Comparison of ENCODE assay signal across 13 cellular contexts in genomic region chr2:196290149-196290548, GRCh38.
"Had no signal": no experiment of that assay in that cellular context is flagged by ENCODE, and none has a peak within 500 bp of the region (broad histone marks: within the 10 kb centered on the region; RNA-seq: fewer than 3 reads in every experiment).

No MANE protein-coding gene starts in this region.

- H3K9me3 Mint-ChIP-seq: activated CD4-positive, alpha-beta T cell treated with anti-CD3 and anti-CD28 coated beads, Interleukin-2, amount 10 ng/mL, durations not matched to agents 24 days and 14 days; activated naive CD4-positive, alpha-beta T cell treated with anti-CD3 and anti-CD28 coated beads for 36 hours; stimulated activated naive CD8-positive, alpha-beta T cell treated with anti-CD3 and anti-CD28 coated beads, Interleukin-15, Interleukin-2, amounts not matched to agents 100 ng/mL and 50 ng/mL, for 24 hours had no signal

- ATAC-seq: gastroesophageal sphincter, psoas muscle, sciatic nerve had no signal

- H3K27ac ChIP-seq: adrenal gland, coronary artery, gastroesophageal sphincter, psoas muscle, testis had no signal

- H3K27me3 Mint-ChIP-seq: activated CD4-positive, alpha-beta T cell treated with anti-CD3 and anti-CD28 coated beads, Interleukin-2, amount 10 ng/mL, durations not matched to agents 24 days and 14 days; stimulated activated naive CD8-positive, alpha-beta T cell treated with anti-CD3 and anti-CD28 coated beads, Interleukin-15, Interleukin-2, amounts not matched to agents 100 ng/mL and 50 ng/mL, for 24 hours had no signal

- H3K27ac Mint-ChIP-seq: activated CD4-positive, alpha-beta T cell treated with anti-CD3 and anti-CD28 coated beads, Interleukin-2, amount 10 ng/mL, durations not matched to agents 24 days and 14 days; activated naive CD4-positive, alpha-beta T cell treated with anti-CD3 and anti-CD28 coated beads for 36 hours; stimulated activated naive CD8-positive, alpha-beta T cell treated with anti-CD3 and anti-CD28 coated beads, Interleukin-15, Interleukin-2, amounts not matched to agents 100 ng/mL and 50 ng/mL, for 24 hours had no signal

- DNase-seq: activated CD4-positive, alpha-beta T cell treated with anti-CD3 and anti-CD28 coated beads, Interleukin-2, amount 10 ng/mL, durations not matched to agents 24 days and 14 days; activated naive CD4-positive, alpha-beta T cell treated with anti-CD3 and anti-CD28 coated beads for 36 hours; adrenal gland; central memory CD4-positive, alpha-beta T cell; effector CD4-positive, alpha-beta T cell; psoas muscle; stimulated activated CD4-positive, alpha-beta T cell treated with anti-CD3 and anti-CD28 coated beads, Interleukin-2, amount 100 ng/mL, for 24 hours; T1000; testis had no signal

- H3K4me3 Mint-ChIP-seq: activated CD4-positive, alpha-beta T cell treated with anti-CD3 and anti-CD28 coated beads, Interleukin-2, amount 10 ng/mL, durations not matched to agents 24 days and 14 days; activated naive CD4-positive, alpha-beta T cell treated with anti-CD3 and anti-CD28 coated beads for 36 hours; stimulated activated naive CD8-positive, alpha-beta T cell treated with anti-CD3 and anti-CD28 coated beads, Interleukin-15, Interleukin-2, amounts not matched to agents 100 ng/mL and 50 ng/mL, for 24 hours had no signal
